9 cellular contexts compared by ENCODE assay signal in genomic region chr9:121269030-121269887, GRCh38. TPM values are rescaled to one million over a fixed set of nuclear protein-coding genes. Genes with fewer than 3 reads are reported as not detected.
A peak's percentile ranks its signal among the peaks of the same experiment; 100 is the strongest.
DNase-seq lines count a peak whose midpoint lies in the region; ATAC-seq lines count a peak whose summit lies in the region.
"Had no signal": no experiment of that assay in that cellular context is flagged by ENCODE, and none has a peak within 500 bp of the region (broad histone marks: within the 10 kb centered on the region; RNA-seq: fewer than 3 reads in every experiment).

No MANE protein-coding gene starts in this region.

- CTCF ChIA-PET in naive thymus-derived CD4-positive, alpha-beta T cell (lab: Charles Lee): interaction anchor here (0.8 kb wide), 1 partner anchor 9 kb away, joined by 3 read pairs; no protein-coding TSS in a partner anchor

- peaks cover 0 to 5% of the 10 kb centered on the region in 2 donors for H3K4me1 ChIP-seq in naive thymus-derived CD4-positive, alpha-beta T cell (ENCODE audit: control insufficient read depth in 2 of 2, insufficient read depth in 2 of 2, low read length in 2 of 2)

- peak overlapping the region; percentile 58 to 86 (median 80) for H3K4me3 Mint-ChIP-seq in naive thymus-derived CD4-positive, alpha-beta T cell

- intact Hi-C loops in naive thymus-derived CD4-positive, alpha-beta T cell (cut with micrococcal nuclease): no loop called here

- H3K36me3 Mint-ChIP-seq in naive thymus-derived CD4-positive, alpha-beta T cell: peaks cover 0 to 5% (median 0%) of the 10 kb centered on the region in 5 donors

- POLR2A ChIA-PET in naive thymus-derived CD4-positive, alpha-beta T cell (lab: Charles Lee): interaction anchor here (1.2 kb wide), 1 partner anchor 51 kb away, joined by 3 read pairs; no protein-coding TSS in a partner anchor

- peak overlapping the region; percentile 68 for H3K27ac ChIP-seq in epithelial cell of prostate
- H3K27ac ChIP-seq in naive thymus-derived CD4-positive, alpha-beta T cell (ENCODE audit: low read depth, low read length): no peak overlapping the region
- H3K27ac ChIP-seq: SK-N-MC had no signal

- H3K9me3 Mint-ChIP-seq in naive thymus-derived CD4-positive, alpha-beta T cell: no peaks in the 10 kb centered on the region

- peaks cover 0 to 33% (median 8%) of the 10 kb centered on the region in 5 donors for H3K27me3 Mint-ChIP-seq in naive thymus-derived CD4-positive, alpha-beta T cell

- H3K4me3 ChIP-seq in naive thymus-derived CD4-positive, alpha-beta T cell (ENCODE audit: low read length): no peak overlapping the region

- in situ Hi-C loops in KBM-7 (cut with MboI; ENCODE audit: low pct_unique_long_range_greater_than_20kb, low sequenced_read_pairs): loop anchor here (10.0 kb wide), 1 partner anchor 54 kb away; no protein-coding TSS in a partner anchor

- no peaks in the 10 kb centered on the region for H3K36me3 ChIP-seq in naive thymus-derived CD4-positive, alpha-beta T cell (ENCODE audit: control insufficient read depth in 2 of 3, insufficient read depth in 3 of 3, low read length in 3 of 3)

- H3K27ac Mint-ChIP-seq in naive thymus-derived CD4-positive, alpha-beta T cell: peak overlapping the region in 2 of 9 donors; percentile 3 to 73

- H3K4me1 Mint-ChIP-seq in naive thymus-derived CD4-positive, alpha-beta T cell: peaks cover 6 to 28% (median 19%) of the 10 kb centered on the region in 7 donors

- H3K27me3 ChIP-seq in naive thymus-derived CD4-positive, alpha-beta T cell (ENCODE audit: control insufficient read depth in 2 of 2, insufficient read depth in 2 of 2, low read length in 2 of 2): no peaks in the 10 kb centered on the region

- DNase-seq in NCI-H82 (lab: John Stamatoyannopoulos, UW) (peak; percentile 79), epithelial cell of prostate (ENCODE audit: low read depth, low spot score) (no peak), activated gamma-delta T cell (lab: John Stamatoyannopoulos, UW) (no peak), KBM-7 (no peak), GM19240 (ENCODE audit: insufficient read length, low spot score) (no peak)
- DNase-seq in naive thymus-derived CD4-positive, alpha-beta T cell: no peak

- peak; percentile 4 for ATAC-seq in GM19395 (IDR thresholded peaks at IDR 0.05; ENCODE audit: unreplicated experiment)
- ATAC-seq in naive thymus-derived CD4-positive, alpha-beta T cell: peak; percentile 9
- ATAC-seq in GM18502 (IDR thresholded peaks at IDR 0.05; ENCODE audit: poor library complexity, unreplicated experiment): no peak

- no peaks in the 10 kb centered on the region for H3K9me3 ChIP-seq in naive thymus-derived CD4-positive, alpha-beta T cell (ENCODE audit: control insufficient read depth in 2 of 3, low read length in 3 of 3)

RNA-seq across cellular contexts. Expression of gene GSN, which starts 1.3 kb away (rescaled TPM):
- total RNA-seq in naive thymus-derived CD4-positive, alpha-beta T cell: 10 to 100 TPM in 1 of 5 experiments, 1 to 10 TPM in 4; 4.2 to 34.6 (median 7.8) TPM
- 1 to 10 TPM; 2.9 to 3.9 TPM for polyA plus RNA-seq in naive thymus-derived CD4-positive, alpha-beta T cell
